ENCODE assay signal across 27 cellular contexts in the genomic region with DNA sequence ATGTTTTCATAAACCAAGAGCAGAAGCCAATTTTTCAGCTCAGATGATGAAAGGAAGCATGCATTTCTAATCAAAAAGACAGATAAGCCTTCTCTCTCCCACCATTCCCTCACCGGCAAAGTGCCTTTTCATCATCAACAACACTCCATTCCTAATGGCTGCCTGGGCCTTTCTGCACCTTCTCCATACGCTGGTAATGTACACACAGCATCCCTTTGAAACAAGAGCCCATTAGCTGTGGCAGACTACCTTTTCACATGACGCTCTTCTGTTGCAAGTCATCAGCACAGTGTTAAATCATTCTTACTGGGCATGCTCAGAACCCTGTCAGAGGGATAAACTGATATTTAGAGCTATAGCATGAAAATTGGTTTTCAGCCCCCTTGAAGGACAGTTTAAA.
"Had no signal": no experiment of that assay in that cellular context is flagged by ENCODE, and none has a peak within 500 bp of the region (broad histone marks: within the 10 kb centered on the region; RNA-seq: fewer than 3 reads in every experiment).

No MANE protein-coding gene starts in this region.

- H3K36me3 ChIP-seq: SJCRH30 had no signal

- H3K4me3 ChIP-seq: K562, SJCRH30 had no signal

- H3K27me3 Mint-ChIP-seq: activated CD8-positive, alpha-beta memory T cell treated with anti-CD3 and anti-CD28 coated beads, Interleukin-2, amount 10 ng/mL, durations not matched to agents 7 days and 5 days; activated naive CD8-positive, alpha-beta T cell treated with anti-CD3 and anti-CD28 coated beads, Interleukin-2, amount 50 U/mL, for 24 hours; brain; central memory CD8-positive, alpha-beta T cell had no signal

- H3K4me3 Mint-ChIP-seq: activated CD8-positive, alpha-beta memory T cell treated with anti-CD3 and anti-CD28 coated beads, Interleukin-2, amount 10 ng/mL, durations not matched to agents 7 days and 5 days; activated naive CD8-positive, alpha-beta T cell treated with anti-CD3 and anti-CD28 coated beads, Interleukin-2, amount 50 U/mL, for 24 hours; activated T-cell treated with anti-CD3 and anti-CD28 coated beads, Interleukin-2, amount 50 U/mL, for 4 hours; brain; central memory CD8-positive, alpha-beta T cell; T-helper 2 cell treated with Interferon-gamma antibody and Interleukin-4, amounts not matched to agents 5 μg/mL and 100 μg/mL, for 36 hours; WTC11 had no signal

- H3K27ac ChIP-seq: RWPE1, SJCRH30 had no signal

- H3K4me1 ChIP-seq: SJCRH30 had no signal

- H3K9me3 Mint-ChIP-seq: activated T-cell treated with anti-CD3 and anti-CD28 coated beads, Interleukin-2, amount 50 U/mL, for 4 hours; T-helper 2 cell treated with Interferon-gamma antibody and Interleukin-4, amounts not matched to agents 5 μg/mL and 100 μg/mL, for 36 hours; WTC11 had no signal

- DNase-seq: activated CD4-positive, alpha-beta T cell treated with anti-CD3 and anti-CD28 coated beads for 48 hours; activated CD4-positive, alpha-beta T cell treated with anti-CD3 and anti-CD28 coated beads, Interleukin-2, amount 50 U/mL, for 48 hours; activated CD4-positive, CD25-positive, alpha-beta regulatory T cell treated with anti-CD3 and anti-CD28 coated beads, Interleukin-2, amount 50 U/mL, for 72 hours; activated CD8-positive, alpha-beta memory T cell treated with anti-CD3 and anti-CD28 coated beads, Interleukin-2, amount 10 ng/mL, durations not matched to agents 7 days and 5 days; activated effector memory CD4-positive, alpha-beta T cell treated with anti-CD3 and anti-CD28 coated beads, Interleukin-2, amount 50 U/mL, for 16 hours; activated naive CD4-positive, alpha-beta T cell treated with Interleukin-2 at 50 U/mL for 16 hours; activated naive CD8-positive, alpha-beta T cell treated with anti-CD3 and anti-CD28 coated beads, Interleukin-2, amount 50 U/mL, for 24 hours; activated T-cell treated with anti-CD3 and anti-CD28 coated beads, Interleukin-2, amount 50 U/mL, for 4 hours; amygdala; Karpas-422; MM.1S; NCI-H1105; NCI-H2081 treated with DMSO at 0.1 percent for 48 hours; NCI-H446; NCI-H526; NK-92 treated with Interleukin-12 subunit alpha and Interleukin-12 subunit beta, amount 100 ng/mL, for 24 hours; OCI-M1; Right ventricle myocardium superior; SJCRH30; SW 1271 had no signal

- H3K9me3 ChIP-seq: SJCRH30 had no signal

- H3K27ac Mint-ChIP-seq: activated CD8-positive, alpha-beta memory T cell treated with anti-CD3 and anti-CD28 coated beads, Interleukin-2, amount 10 ng/mL, durations not matched to agents 7 days and 5 days; activated naive CD4-positive, alpha-beta T cell treated with anti-CD3 and anti-CD28 coated beads, Interleukin-2, amount 50 U/mL, for 72 hours; activated naive CD8-positive, alpha-beta T cell treated with anti-CD3 and anti-CD28 coated beads, Interleukin-2, amount 50 U/mL, for 24 hours; T-helper 2 cell treated with Interferon-gamma antibody and Interleukin-4, amounts not matched to agents 5 μg/mL and 100 μg/mL, for 36 hours; WTC11 had no signal

- H3K36me3 Mint-ChIP-seq: activated CD8-positive, alpha-beta memory T cell treated with anti-CD3 and anti-CD28 coated beads, Interleukin-2, amount 10 ng/mL, durations not matched to agents 7 days and 5 days; activated naive CD4-positive, alpha-beta T cell treated with anti-CD3 and anti-CD28 coated beads, Interleukin-2, amount 50 U/mL, for 72 hours; brain; WTC11 had no signal

- H3K4me1 Mint-ChIP-seq: activated CD8-positive, alpha-beta memory T cell treated with anti-CD3 and anti-CD28 coated beads, Interleukin-2, amount 10 ng/mL, durations not matched to agents 7 days and 5 days; activated naive CD8-positive, alpha-beta T cell treated with anti-CD3 and anti-CD28 coated beads, Interleukin-2, amount 50 U/mL, for 24 hours; central memory CD8-positive, alpha-beta T cell had no signal
